ENCODE assay signal across 23 cellular contexts in the genomic region with DNA sequence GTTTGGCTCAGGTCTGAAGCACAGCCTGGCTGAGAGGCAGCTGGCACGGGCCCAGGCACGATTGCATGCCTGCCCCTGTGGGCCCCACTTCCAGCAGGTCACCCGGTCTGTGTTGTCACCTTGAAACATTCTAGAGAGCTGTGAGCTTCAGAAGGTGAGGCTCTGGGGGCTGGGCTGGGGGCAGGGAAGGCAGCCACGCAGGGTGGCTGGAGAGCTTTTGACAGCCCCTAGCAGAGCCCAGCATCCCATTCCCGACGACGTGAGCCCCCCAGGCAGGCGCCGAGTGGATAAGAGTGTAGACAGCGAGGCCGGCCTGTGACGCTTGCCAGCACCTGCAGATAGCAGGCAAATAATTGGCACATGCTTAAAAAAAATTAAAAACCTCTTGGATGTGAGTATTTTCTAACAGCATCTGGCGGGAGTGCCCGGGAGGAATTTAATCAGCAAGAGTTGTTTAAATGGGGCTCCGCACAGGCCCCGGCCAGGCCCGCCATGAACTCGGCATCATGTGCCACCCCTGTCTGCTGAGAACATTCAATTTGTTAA.
DNase-seq lines count a peak whose midpoint lies in the region; ATAC-seq and TF ChIP-seq lines count a peak whose summit lies in the region.
"Had no signal": no experiment of that assay in that cellular context is flagged by ENCODE, and none has a peak within 500 bp of the region (broad histone marks: within the 10 kb centered on the region; RNA-seq: fewer than 3 reads in every experiment).

No MANE protein-coding gene starts in this region.

- H3K9me3 ChIP-seq in cardiac muscle cell (ENCODE audit: low read depth) (no peaks in the 10 kb centered on the region), lung (ENCODE audit: control insufficient read depth in 2 of 2, insufficient read depth in 1 of 2, low read length in 1 of 2) (peaks cover 0 to 5% of the 10 kb centered on the region in 2 donors)
- H3K9me3 ChIP-seq: thoracic aorta had no signal

- H3K27ac ChIP-seq in cardiac muscle cell = peak overlapping the region; percentile 90
- peak overlapping the region in 1 of 2 donors; percentile 68 for H3K27ac ChIP-seq in lung (ENCODE audit: low read depth in 1 of 2, low read length in 1 of 2)
- H3K27ac ChIP-seq: brain microvascular endothelial cell, thoracic aorta had no signal

- H3K4me3 ChIP-seq in cardiac muscle cell = no peak overlapping the region
- H3K4me3 ChIP-seq in lung = no peak overlapping the region
- H3K4me3 ChIP-seq: GM12878, K562, thoracic aorta had no signal

- H3K36me3 ChIP-seq in cardiac muscle cell = no peaks in the 10 kb centered on the region
- H3K36me3 ChIP-seq in lung (ENCODE audit: control insufficient read depth in 2 of 2, insufficient read depth in 2 of 2, low read length in 2 of 2) = no peaks in the 10 kb centered on the region
- H3K36me3 ChIP-seq: brain microvascular endothelial cell, thoracic aorta had no signal

- ATAC-seq in lung (ENCODE audit: insufficient read depth, low FRiP score) (no peak), GM18861 (IDR thresholded peaks at IDR 0.05; ENCODE audit: unreplicated experiment) (no peak)
- ATAC-seq: activated CD8-positive, alpha-beta memory T cell treated with anti-CD3 and anti-CD28 coated beads, Interleukin-2, amount 10 ng/mL, durations not matched to agents 7 days and 5 days; GM12878; K562; natural killer cell; stimulated activated memory B cell treated with anti-CD40 and anti-IgM and Interleukin-4, amounts not matched to agents 10 μg/mL and 1 μg/mL and 100 μg/mL, for 72 hours; T-cell had no signal

- no peak for TF ChIP-seq CTCF in cardiac muscle cell (IDR thresholded peaks at IDR 0.05; ENCODE audit: low read depth, low read length)
- TF ChIP-seq CTCF in lung (IDR thresholded peaks at IDR 0.05; ENCODE audit: control extremely low read depth, extremely low read depth) = no peak

- 40 to 55% methylated on average over 18 of the region's 18 CpGs for WGBS in lung, 2 donors

- peak; percentile 87 for DNase-seq in DMS79 (lab: John Stamatoyannopoulos, UW)
- DNase-seq in NCI-H1105 treated with DMSO at 0.1 percent for 48 hours (lab: John Stamatoyannopoulos, UW) = peak; percentile 98
- peak in 1 of 2 donors; percentile 97 for DNase-seq in cardiac muscle cell (ENCODE audit: low read depth in 1 of 2, low spot score in 1 of 2)
- peak; percentile 69 for DNase-seq in lung (ENCODE audit: low spot score)
- DNase-seq in activated CD4-positive, CD25-positive, alpha-beta regulatory T cell (lab: John Stamatoyannopoulos, UW) = no peak
- DNase-seq in AML-193 (lab: John Stamatoyannopoulos, UW) = no peak
- DNase-seq in SHP77 treated with DMSO at 0.1 percent for 48 hours (lab: John Stamatoyannopoulos, UW) = no peak
- DNase-seq: activated CD4-positive, alpha-beta T cell treated with anti-CD3 and anti-CD28 coated beads, Interleukin-2, amount 10 ng/mL, durations not matched to agents 24 days and 14 days; activated CD8-positive, alpha-beta memory T cell treated with anti-CD3 and anti-CD28 coated beads, Interleukin-2, amount 10 ng/mL, durations not matched to agents 7 days and 5 days; brain microvascular endothelial cell; cortex of kidney; DMS53; hippocampal formation; natural killer cell; NCI-H2029; NCI-H526 treated with DMSO at 0.1 percent for 48 hours; stimulated activated CD4-positive, alpha-beta T cell treated with anti-CD3 and anti-CD28 coated beads, Interleukin-1b, Interleukin-23, amount 100 ng/mL, for 48 hours; T-cell had no signal

- H3K4me1 ChIP-seq in cardiac muscle cell (ENCODE audit: low read depth) (peaks cover 23% of the 10 kb centered on the region), lung (ENCODE audit: control insufficient read depth in 2 of 2, insufficient read depth in 2 of 2, low read length in 2 of 2) (peaks cover 0 to 2% of the 10 kb centered on the region in 2 donors)

- no peaks in the 10 kb centered on the region for H3K27me3 ChIP-seq in cardiac muscle cell
- no peaks in the 10 kb centered on the region for H3K27me3 ChIP-seq in lung (ENCODE audit: control insufficient read depth, insufficient read depth)
- H3K27me3 ChIP-seq: brain microvascular endothelial cell had no signal

Comparison
In these comparisons a context has a peak if more than half of its experiments do, and no peak if none do; other contexts are left out.
1. DNase-seq: peak in DMS79 (single experiment), NCI-H1105 treated with DMSO at 0.1 percent for 48 hours (single experiment) and lung (single experiment); none in activated CD4-positive, CD25-positive, alpha-beta regulatory T cell (0 of 4), AML-193 (0 of 2) and SHP77 treated with DMSO at 0.1 percent for 48 hours (single experiment).